In genomic region chr20:43508106-43508505, GRCh38 we compare ENCODE assay signal across 8 cellular contexts.
DNase-seq lines count a peak whose midpoint lies in the region; ATAC-seq lines count a peak whose summit lies in the region.

No MANE protein-coding gene starts in this region.

- H3K36me3 Mint-ChIP-seq in T-helper 1 cell treated with Interleukin-12 subunit alpha and Interleukin-12 subunit beta and Interleukin-4 antibody, amounts not matched to agents 30 μg/mL and 1 μg/mL, for 36 hours (ENCODE audit: low read depth): no peaks in the 10 kb centered on the region

- H3K9me3 ChIP-seq in adipocyte (ENCODE audit: control insufficient read depth, low read length) (no peaks in the 10 kb centered on the region), stomach smooth muscle (ENCODE audit: control insufficient read depth in 2 of 2, low read length in 2 of 2) (no peaks in the 10 kb centered on the region)

- H3K4me3 ChIP-seq in adipocyte (ENCODE audit: low read length) (peak overlapping the region; percentile 81), stomach smooth muscle (ENCODE audit: low read length in 2 of 2) (peak overlapping the region; percentile 49 to 75)

- H3K27ac Mint-ChIP-seq in T-helper 1 cell treated with Interleukin-12 subunit alpha and Interleukin-12 subunit beta and Interleukin-4 antibody, amounts not matched to agents 30 μg/mL and 1 μg/mL, for 36 hours: no peak overlapping the region

- peak overlapping the region; percentile 70 for H3K9ac ChIP-seq in adipocyte (ENCODE audit: low read length)
- H3K9ac ChIP-seq in stomach smooth muscle (ENCODE audit: low read length in 2 of 2): peak overlapping the region in 1 of 2 donors; percentile 22

- peaks cover 27% of the 10 kb centered on the region for H3K27me3 ChIP-seq in adipocyte (replicated peaks; ENCODE audit: control insufficient read depth, insufficient read depth, low read length)
- peaks cover 12 to 16% of the 10 kb centered on the region in 2 donors for H3K27me3 ChIP-seq in stomach smooth muscle (ENCODE audit: control insufficient read depth in 1 of 2, insufficient read depth in 2 of 2, low read length in 2 of 2)

- H3K36me3 ChIP-seq in adipocyte (ENCODE audit: control insufficient read depth, insufficient read depth, low read length, severe bottlenecking) (no peaks in the 10 kb centered on the region), stomach smooth muscle (ENCODE audit: control insufficient read depth in 2 of 2, insufficient read depth in 2 of 2, low read length in 2 of 2) (no peaks in the 10 kb centered on the region)

- H3K27me3 Mint-ChIP-seq in T-helper 1 cell treated with Interleukin-12 subunit alpha and Interleukin-12 subunit beta and Interleukin-4 antibody, amounts not matched to agents 30 μg/mL and 1 μg/mL, for 36 hours (ENCODE audit: low read depth): peaks cover 45% of the 10 kb centered on the region

- peak overlapping the region; percentile 40 for H3K4me3 Mint-ChIP-seq in T-helper 1 cell treated with Interleukin-12 subunit alpha and Interleukin-12 subunit beta and Interleukin-4 antibody, amounts not matched to agents 30 μg/mL and 1 μg/mL, for 36 hours

- H3K4me1 Mint-ChIP-seq in T-helper 1 cell treated with Interleukin-12 subunit alpha and Interleukin-12 subunit beta and Interleukin-4 antibody, amounts not matched to agents 30 μg/mL and 1 μg/mL, for 36 hours (ENCODE audit: low read depth): peaks cover 6% of the 10 kb centered on the region

- H3K27ac ChIP-seq in stomach smooth muscle (ENCODE audit: low read length): no peak overlapping the region

- no peak for ATAC-seq in HG02884 (IDR thresholded peaks at IDR 0.05; ENCODE audit: unreplicated experiment)

- H3K4me1 ChIP-seq in adipocyte (ENCODE audit: control insufficient read depth, insufficient read depth, low read length) (peaks cover 4% of the 10 kb centered on the region), stomach smooth muscle (ENCODE audit: control insufficient read depth, insufficient read depth, low read length) (peaks cover 14% of the 10 kb centered on the region)

- H3K9me3 Mint-ChIP-seq in T-helper 1 cell treated with Interleukin-12 subunit alpha and Interleukin-12 subunit beta and Interleukin-4 antibody, amounts not matched to agents 30 μg/mL and 1 μg/mL, for 36 hours: no peaks in the 10 kb centered on the region

- DNase-seq in T-helper 1 cell (no peak), adipocyte (ENCODE audit: low read depth) (no peak), islet precursor cell (peak; percentile 57), NCI-H2107 (lab: John Stamatoyannopoulos, UW) (no peak), NCI-H82 treated with DMSO at 0.1 percent for 48 hours (lab: John Stamatoyannopoulos, UW; ENCODE audit: unreplicated experiment) (no peak)
